ENCODE assay signal across 22 cellular contexts in the genomic region with DNA sequence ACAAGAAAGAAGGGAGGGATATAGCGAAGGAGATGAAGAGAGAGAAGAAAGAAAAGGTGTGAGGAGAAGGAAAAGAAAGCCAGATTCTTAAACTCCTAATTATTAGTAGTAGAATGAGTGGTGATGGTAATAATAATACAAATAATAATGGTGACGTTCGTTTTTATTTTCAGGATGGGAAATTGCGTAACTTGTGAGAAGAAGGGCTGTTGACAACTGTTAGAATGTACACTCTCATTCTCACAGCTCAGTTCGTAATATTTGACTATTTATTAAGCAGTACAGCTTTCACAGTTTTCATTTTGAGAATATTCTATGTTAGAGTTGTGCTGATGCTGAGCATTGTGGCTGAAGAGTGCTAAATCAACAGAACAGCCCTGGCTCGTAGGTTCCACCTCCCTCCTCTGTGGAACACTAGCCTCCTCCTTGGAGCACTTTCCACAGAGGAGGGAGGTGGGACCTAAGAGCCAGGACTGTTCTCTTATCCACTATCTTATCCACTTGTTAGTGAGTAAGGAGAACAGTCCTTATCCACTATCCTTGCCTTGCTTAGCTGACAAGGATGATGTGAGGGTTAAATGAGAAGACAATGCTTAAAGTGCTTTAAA.
DNase-seq lines count a peak whose midpoint lies in the region; ATAC-seq and TF ChIP-seq lines count a peak whose summit lies in the region.
"Had no signal": no experiment of that assay in that cellular context is flagged by ENCODE, and none has a peak within 500 bp of the region (broad histone marks: within the 10 kb centered on the region; RNA-seq: fewer than 3 reads in every experiment).

No MANE protein-coding gene starts in this region.

- no peak for TF ChIP-seq RAD21 in IMR-90 (IDR thresholded peaks at IDR 0.05; ENCODE audit: low read length)

- dilution Hi-C loops in IMR-90 (cut with HindIII; ENCODE audit: low sequenced_read_pairs, unreplicated experiment) = no loop called here

- H2BK20ac ChIP-seq in IMR-90 (ENCODE audit: low read depth, low read length) = no peak overlapping the region

- H3K27ac ChIP-seq in GM23338 (ENCODE audit: low read depth) (no peak overlapping the region), IMR-90 (ENCODE audit: insufficient read depth, low read length) (no peak overlapping the region), mesendoderm (ENCODE audit: low read depth, low read length) (no peak overlapping the region), right atrium auricular region (no peak overlapping the region)
- H3K27ac ChIP-seq in CD8-positive, alpha-beta memory T cell (ENCODE audit: low read depth, low read length) = no peak overlapping the region
- H3K27ac ChIP-seq: C4-2B, SJSA1 had no signal

- H2AFZ ChIP-seq in GM23338 (peak overlapping the region; percentile 53; the same call in 1 of the 2 replicates), IMR-90 (replicated peaks; ENCODE audit: low read length, poor library complexity) (no peak overlapping the region)

- H3K4ac ChIP-seq in IMR-90 (ENCODE audit: low read depth, low read length) (no peak overlapping the region), mesendoderm (ENCODE audit: low read depth, low read length) (no peak overlapping the region)

- POLR2A ChIA-PET in IMR-90 (lab: Charles Lee; ENCODE audit: unreplicated experiment) = no interaction called here
- POLR2A ChIA-PET in CD8-positive, alpha-beta memory T cell (lab: Charles Lee) = no interaction called here

- no peak overlapping the region for H3K27ac Mint-ChIP-seq in GM23338
- H3K27ac Mint-ChIP-seq in CD8-positive, alpha-beta memory T cell = no peak overlapping the region
- H3K27ac Mint-ChIP-seq: B cell; CD8-positive, alpha-beta T cell had no signal

- H3K4me3 ChIP-seq in GM23338 (no peak overlapping the region), IMR-90 (ENCODE audit: insufficient read depth, low read depth, low read length) (no peak overlapping the region), fibroblast of pulmonary artery (replicated peaks; ENCODE audit: low read depth, low read length) (no peak overlapping the region), mesendoderm (ENCODE audit: low read length) (no peak overlapping the region), right atrium auricular region (no peak overlapping the region)
- H3K4me3 ChIP-seq in CD8-positive, alpha-beta memory T cell (ENCODE audit: low read length) = no peak overlapping the region
- H3K4me3 ChIP-seq: SJSA1 had no signal

- H2BK5ac ChIP-seq in IMR-90 (ENCODE audit: low read depth, low read length, poor library complexity, severe bottlenecking) = no peak overlapping the region
- no peak overlapping the region for H2BK5ac ChIP-seq in mesendoderm (ENCODE audit: low read length)

- H3K27me3 ChIP-seq in GM23338 (ENCODE audit: insufficient read depth) (no peaks in the 10 kb centered on the region), IMR-90 (ENCODE audit: control insufficient read depth, insufficient read depth, low read length) (peaks cover 3% of the 10 kb centered on the region), mesendoderm (ENCODE audit: insufficient read depth, low read length, poor library complexity) (no peaks in the 10 kb centered on the region), right atrium auricular region (no peaks in the 10 kb centered on the region)
- no peaks in the 10 kb centered on the region for H3K27me3 ChIP-seq in CD8-positive, alpha-beta memory T cell (ENCODE audit: insufficient read depth, low read length, poor library complexity, severe bottlenecking)
- H3K27me3 ChIP-seq: SJSA1 had no signal

- H3F3A ChIP-seq in GM23338 (replicated peaks; ENCODE audit: low read depth) = 0 out of 2 replicates have a peak, but pooled peaks cover 2% of the 10 kb centered on the region

- 100% methylated on average over 1 of the region's 6 CpGs; no CpG with 5 or more reads in 1 of the 2 experiments for WGBS in IMR-90 (ENCODE audit: extremely low coverage in 2 of 2, insufficient read length in 1 of 2), 2 experiments
- 100% methylated on average over 3 of the region's 6 CpGs for WGBS in mesendoderm (ENCODE audit: extremely low coverage, insufficient coverage, low lambda C conversion rate)

- intact Hi-C loops in IMR-90 (cut with micrococcal nuclease) = no loop called here

- H3K79me2 ChIP-seq in GM23338 (replicated peaks; ENCODE audit: insufficient read depth) = no peaks in the 10 kb centered on the region
- H3K79me2 ChIP-seq in mesendoderm (ENCODE audit: control insufficient read depth, insufficient read depth, low read length) = no peaks in the 10 kb centered on the region

- H3K27me3 Mint-ChIP-seq in GM23338 (ENCODE audit: insufficient read depth, low read depth, poor library complexity) = peaks cover 5% of the 10 kb centered on the region
- H3K27me3 Mint-ChIP-seq in CD8-positive, alpha-beta memory T cell = peaks cover 2 to 20% of the 10 kb centered on the region in 2 donors

- no peak for TF ChIP-seq POLR2A in IMR-90 (IDR thresholded peaks at IDR 0.05; ENCODE audit: low read depth, low read length)

- H3K4me1 ChIP-seq in GM23338 (ENCODE audit: insufficient read depth) = peaks cover 19% of the 10 kb centered on the region
- no peaks in the 10 kb centered on the region for H3K4me1 ChIP-seq in IMR-90 (ENCODE audit: control insufficient read depth, insufficient read depth, low read length)
- H3K4me1 ChIP-seq in mesendoderm (ENCODE audit: control insufficient read depth, low read depth, low read length) = no peaks in the 10 kb centered on the region
- no peaks in the 10 kb centered on the region for H3K4me1 ChIP-seq in right atrium auricular region
- no peaks in the 10 kb centered on the region for H3K4me1 ChIP-seq in CD8-positive, alpha-beta memory T cell (ENCODE audit: insufficient read depth, low read length)
- H3K4me1 ChIP-seq: SJSA1 had no signal

- no peak overlapping the region for H2BK120ac ChIP-seq in IMR-90 (ENCODE audit: low read depth, low read length)
- H2BK120ac ChIP-seq in mesendoderm (ENCODE audit: low read depth, low read length) = no peak overlapping the region

- H3K18ac ChIP-seq in IMR-90 (ENCODE audit: low read depth, low read length) = no peak overlapping the region
- H3K18ac ChIP-seq in mesendoderm (ENCODE audit: low read length) = no peak overlapping the region

- H4K5ac ChIP-seq in IMR-90 (ENCODE audit: low read depth, low read length) = no peak overlapping the region
- no peak overlapping the region for H4K5ac ChIP-seq in mesendoderm (ENCODE audit: low read length)

- H3K36me3 ChIP-seq in GM23338 (ENCODE audit: insufficient read depth) (no peaks in the 10 kb centered on the region), IMR-90 (ENCODE audit: control insufficient read depth, insufficient read depth, low read length) (no peaks in the 10 kb centered on the region), mesendoderm (ENCODE audit: control insufficient read depth, insufficient read depth, low read length) (no peaks in the 10 kb centered on the region), right atrium auricular region (no peaks in the 10 kb centered on the region)
- no peaks in the 10 kb centered on the region for H3K36me3 ChIP-seq in CD8-positive, alpha-beta memory T cell (ENCODE audit: insufficient read depth, low read length)
- H3K36me3 ChIP-seq: SJSA1 had no signal

- H4K8ac ChIP-seq in IMR-90 (ENCODE audit: low read depth in 2 of 2, low read length in 2 of 2) = no peak overlapping the region
- no peak overlapping the region for H4K8ac ChIP-seq in mesendoderm (ENCODE audit: low read depth, low read length)

- in situ Hi-C loops in IMR-90 (cut with MboI; ENCODE audit: low sequenced_read_pairs) = no loop called here

- H3K56ac ChIP-seq in IMR-90 (ENCODE audit: extremely low read depth, insufficient read depth, low read length) (no peak overlapping the region), mesendoderm (ENCODE audit: low read length) (no peak overlapping the region)

- H3K4me1 Mint-ChIP-seq in GM23338 = peaks cover 23% of the 10 kb centered on the region
- no peaks in the 10 kb centered on the region for H3K4me1 Mint-ChIP-seq in CD8-positive, alpha-beta memory T cell
- H3K4me1 Mint-ChIP-seq: B cell had no signal

- no peak for ATAC-seq in GM23338
- ATAC-seq in IMR-90 (ENCODE audit: low read depth) = no peak
- ATAC-seq: CD8-positive, alpha-beta T cell had no signal

- H3K14ac ChIP-seq in IMR-90 (replicated peaks; ENCODE audit: low read depth, low read length) = no peak overlapping the region

- TF ChIP-seq CTCF in GM23338 (conservative IDR thresholded peaks at IDR 0.05; ENCODE audit: low read depth in 2 of 2) (no peak), IMR-90 (conservative IDR thresholded peaks at IDR 0.05; ENCODE audit: low read depth, low read length) (no peak), fibroblast of pulmonary artery (IDR thresholded peaks at IDR 0.05; ENCODE audit: low read length, missing control alignments) (no peak), right atrium auricular region (IDR thresholded peaks at IDR 0.05) (no peak)

- DNase-seq in GM23338 (ENCODE audit: low spot score) = no peak
- DNase-seq in IMR-90 = no peak
- DNase-seq in fibroblast of pulmonary artery (ENCODE audit: low read depth) = peak; percentile 10
- DNase-seq in mesendoderm = peak; percentile 42
- DNase-seq in right atrium auricular region (ENCODE audit: low spot score) = no peak
- no peak for DNase-seq in cerebellar cortex (ENCODE audit: low spot score)
- DNase-seq in CD8-positive, alpha-beta memory T cell = no peak
- DNase-seq: Calu3; CD8-positive, alpha-beta T cell; DMS79 treated with DMSO at 0.1 percent for 48 hours; GF-D8; KG1; NCI-H1048; NCI-H1417; NCI-H1694; NCI-H2029 treated with DMSO at 0.1 percent for 48 hours; NCI-H526 treated with DMSO at 0.1 percent for 48 hours; Right ventricle myocardium superior; RPMI8226 had no signal

- no peaks in the 10 kb centered on the region for H3K79me1 ChIP-seq in IMR-90 (ENCODE audit: low read depth in 1 of 2, low read length in 2 of 2)
- no peaks in the 10 kb centered on the region for H3K79me1 ChIP-seq in mesendoderm (ENCODE audit: low read length)

- H3K9me1 ChIP-seq in IMR-90 (ENCODE audit: insufficient read depth, low read length) = no peaks in the 10 kb centered on the region

- CTCF ChIA-PET in IMR-90 (lab: Yijun Ruan, JAX) = no interaction called here
- CTCF ChIA-PET in CD8-positive, alpha-beta memory T cell (lab: Charles Lee) = no interaction called here

- H2AK5ac ChIP-seq in IMR-90 (ENCODE audit: low read depth, low read length) (no peak overlapping the region), mesendoderm (ENCODE audit: low read length) (no peak overlapping the region)

- no peaks in the 10 kb centered on the region for H3K36me3 Mint-ChIP-seq in GM23338 (ENCODE audit: low read depth)
- H3K36me3 Mint-ChIP-seq in CD8-positive, alpha-beta memory T cell = no peaks in the 10 kb centered on the region
- H3K36me3 Mint-ChIP-seq: CD8-positive, alpha-beta T cell had no signal

- no peak overlapping the region for H2AK9ac ChIP-seq in IMR-90 (replicated peaks; ENCODE audit: low read depth, low read length, poor library complexity)

- H4K91ac ChIP-seq in IMR-90 (ENCODE audit: insufficient read depth, low read depth, low read length) = no peak overlapping the region

- BruUV-seq in IMR-90 (replicated peaks; lab: Mats Ljungman, UMichigan) = no TSS peak

- H3K9ac ChIP-seq in IMR-90 (ENCODE audit: low read depth, low read length) (no peak overlapping the region), mesendoderm (ENCODE audit: low read length) (no peak overlapping the region)

- no peak overlapping the region for H3K4me2 ChIP-seq in GM23338
- H3K4me2 ChIP-seq in IMR-90 (ENCODE audit: low read depth, low read length) = no peak overlapping the region
- H3K4me2 ChIP-seq in mesendoderm (ENCODE audit: low read length) = no peak overlapping the region

- no peak overlapping the region for H3K23ac ChIP-seq in IMR-90 (ENCODE audit: low read depth, low read length)
- H3K23ac ChIP-seq in mesendoderm (ENCODE audit: low read length) = no peak overlapping the region

- H3K9me2 ChIP-seq in GM23338 (ENCODE audit: insufficient read depth) = peaks cover 4% of the 10 kb centered on the region; the same call in 1 of the 2 replicates

- H3K9me3 ChIP-seq in IMR-90 (ENCODE audit: control insufficient read depth, insufficient read depth, low read length) (no peaks in the 10 kb centered on the region), right atrium auricular region (no peaks in the 10 kb centered on the region)
- no peaks in the 10 kb centered on the region for H3K9me3 ChIP-seq in CD8-positive, alpha-beta memory T cell (ENCODE audit: low read length)
- H3K9me3 ChIP-seq: SJSA1 had no signal

- H4K20me1 ChIP-seq in GM23338 (replicated peaks; ENCODE audit: insufficient read depth) (no peaks in the 10 kb centered on the region), IMR-90 (ENCODE audit: insufficient read depth, low read length) (no peaks in the 10 kb centered on the region)

- no peak overlapping the region for H3K4me3 Mint-ChIP-seq in GM23338
- H3K4me3 Mint-ChIP-seq in CD8-positive, alpha-beta memory T cell = no peak overlapping the region
- H3K4me3 Mint-ChIP-seq: B cell; CD8-positive, alpha-beta T cell had no signal

- H3K9me3 Mint-ChIP-seq in GM23338 = no peaks in the 10 kb centered on the region
- H3K9me3 Mint-ChIP-seq in CD8-positive, alpha-beta memory T cell = no peaks in the 10 kb centered on the region
- H3K9me3 Mint-ChIP-seq: CD8-positive, alpha-beta T cell had no signal

- H2BK15ac ChIP-seq in IMR-90 (ENCODE audit: low read depth, low read length) (no peak overlapping the region), mesendoderm (replicated peaks; ENCODE audit: low read depth) (no peak overlapping the region)

Comparison
In these comparisons a context has a peak if more than half of its experiments do, and no peak if none do; other contexts are left out.
1. DNase-seq: peak in fibroblast of pulmonary artery (single experiment) and mesendoderm (single experiment); none in GM23338 (single experiment), IMR-90 (single experiment), right atrium auricular region (single experiment), cerebellar cortex (single experiment) and CD8-positive, alpha-beta memory T cell (0 of 5).